Comparison of ENCODE assay signal across 8 cellular contexts in genomic region chr6:163667372-163668060, GRCh38.
DNase-seq lines count a peak whose midpoint lies in the region; ATAC-seq and TF ChIP-seq lines count a peak whose summit lies in the region.

No MANE protein-coding gene starts in this region.

- H3K27ac ChIP-seq in angular gyrus (ENCODE audit: low read depth, low read length), result peak overlapping the region; percentile 51
- peak overlapping the region; percentile 84 for H3K27ac ChIP-seq in neutrophil

- no peaks in the 10 kb centered on the region for H3K9me3 Mint-ChIP-seq in endothelial cell (ENCODE audit: unreplicated experiment)

- no peak overlapping the region for H3K4me3 Mint-ChIP-seq in endothelial cell (ENCODE audit: unreplicated experiment)

- H3K36me3 ChIP-seq in neutrophil, result no peaks in the 10 kb centered on the region

- no peak overlapping the region for H3K27ac Mint-ChIP-seq in endothelial cell (ENCODE audit: unreplicated experiment)

- H3K9me3 ChIP-seq in neutrophil, result no peaks in the 10 kb centered on the region

- TF ChIP-seq CTCF in GM20000 (IDR thresholded peaks at IDR 0.05; ENCODE audit: extremely low read depth, missing control alignments), result no peak
- TF ChIP-seq CTCF in neutrophil (IDR thresholded peaks at IDR 0.05), result no peak
- no peak for TF ChIP-seq CTCF in endothelial cell (IDR thresholded peaks at IDR 0.05; ENCODE audit: unreplicated experiment)

- peaks cover 22 to 23% of the 10 kb centered on the region in 2 experiments for H3K4me1 ChIP-seq in neutrophil (ENCODE audit: control insufficient read depth in 1 of 2, insufficient read depth in 1 of 2, low read depth in 1 of 2, low read length in 1 of 2)

- peak; percentile 70 for DNase-seq in CMK (ENCODE audit: low read depth)
- peak; percentile 88 for DNase-seq in GM20000 (ENCODE audit: low spot score)
- DNase-seq in endothelial cell (ENCODE audit: low spot score), result no peak
- DNase-seq in COLO829 (ENCODE audit: low spot score), result no peak
- no peak for DNase-seq in stimulated activated CD4-positive, alpha-beta T cell treated with anti-CD3 and anti-CD28 coated beads, Interleukin-2, amount 100 ng/mL, for 24 hours

- H3K36me3 Mint-ChIP-seq in endothelial cell (ENCODE audit: low read depth, unreplicated experiment), result no peaks in the 10 kb centered on the region

- peaks cover 7% of the 10 kb centered on the region for H3K4me1 Mint-ChIP-seq in endothelial cell (ENCODE audit: unreplicated experiment)

- H3K27me3 ChIP-seq in neutrophil, result peaks cover 57% of the 10 kb centered on the region

- peaks cover 6% of the 10 kb centered on the region for H3K27me3 Mint-ChIP-seq in endothelial cell (ENCODE audit: unreplicated experiment)

- peak; percentile 99 for ATAC-seq in HG03521 (IDR thresholded peaks at IDR 0.05; ENCODE audit: unreplicated experiment)

- peak overlapping the region; percentile 24 to 37 for H3K4me3 ChIP-seq in neutrophil (ENCODE audit: low read depth in 1 of 2, low read length in 1 of 2)

Comparison
In these comparisons a context has a peak if more than half of its experiments do, and no peak if none do; other contexts are left out.
1. DNase-seq: peak in CMK (single experiment) and GM20000 (single experiment); none in endothelial cell (single experiment), COLO829 (single experiment) and stimulated activated CD4-positive, alpha-beta T cell treated with anti-CD3 and anti-CD28 coated beads, Interleukin-2, amount 100 ng/mL, for 24 hours (0 of 2).